Comparison of ENCODE assay signal across 7 cellular contexts in the genomic region with DNA sequence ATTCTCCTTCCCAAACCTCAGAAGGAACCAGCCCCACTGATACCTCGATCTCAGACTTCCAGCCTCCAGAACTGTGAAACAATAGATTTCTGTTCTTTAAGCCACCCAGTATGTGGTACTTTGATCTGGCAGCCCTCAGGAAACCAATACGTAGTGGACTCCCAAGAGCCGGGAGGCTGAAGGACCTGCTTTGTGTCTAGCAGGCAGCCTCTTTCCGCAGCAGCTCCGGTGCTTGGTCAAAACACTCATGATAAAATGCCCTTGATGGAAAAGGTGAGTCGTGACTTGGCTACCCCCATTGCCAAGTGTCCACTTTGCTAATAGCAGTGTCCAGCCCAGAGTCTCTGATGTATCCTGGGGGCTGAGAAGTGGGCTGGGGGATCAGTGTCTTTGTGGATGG.
"Had no signal": no experiment of that assay in that cellular context is flagged by ENCODE, and none has a peak within 500 bp of the region (broad histone marks: within the 10 kb centered on the region; RNA-seq: fewer than 3 reads in every experiment).

No MANE protein-coding gene starts in this region.

- H3K9ac ChIP-seq: KMS-11 had no signal

- FAIRE-seq: HTR-8/SVneo, K562 had no signal

- DNase-seq: IMR-90, KBM-7, KG1 had no signal

- H3K4me2 ChIP-seq: KMS-11 had no signal

- H3K27ac ChIP-seq: HL-60, KMS-11 had no signal

- H3K4me3 ChIP-seq: K562 had no signal

- ATAC-seq: K562 had no signal
